Comparison of ENCODE assay signal across 2 cellular contexts in genomic region chr15:43795997-43796396, GRCh38.
A peak's percentile ranks its signal among the peaks of the same experiment; 100 is the strongest.
TF ChIP-seq lines count a peak whose summit lies in the region.

No MANE protein-coding gene starts in this region.

TF ChIP-seq in H1, 55 proteins besides CTCF, POLR2A, EP300 and RAD21 (continues in another document):
- peak; percentile 66; the same call in 1 of the 2 replicates for TF ChIP-seq SP1 (IDR thresholded peaks at IDR 0.05; ENCODE audit: low read depth, low read length)
- no peak for TF ChIP-seq KDM1A (IDR thresholded peaks at IDR 0.05; ENCODE audit: borderline replicate concordance, low read length)
- no peak for TF ChIP-seq RXRA (IDR thresholded peaks at IDR 0.05; ENCODE audit: insufficient read depth, low read depth, low read length)
- TF ChIP-seq RFX5 (IDR thresholded peaks at IDR 0.05; ENCODE audit: borderline replicate concordance, low read depth, low read length), result no peak
- TF ChIP-seq CHD2 (IDR thresholded peaks at IDR 0.05; ENCODE audit: low read length), result 0 out of 2 replicates have a peak, but pooled peaks have one; percentile 20
- TF ChIP-seq ASH2L (IDR thresholded peaks at IDR 0.05; ENCODE audit: low read length), result peak; percentile 47
- TF ChIP-seq CREB1 (IDR thresholded peaks at IDR 0.05), result no peak
- TF ChIP-seq GABPA (IDR thresholded peaks at IDR 0.05; ENCODE audit: borderline replicate concordance, insufficient read depth, low read length), result no peak
- TF ChIP-seq BRCA1 (IDR thresholded peaks at IDR 0.05; ENCODE audit: low read depth, low read length), result no peak
- no peak for TF ChIP-seq TAF7 (optimal IDR thresholded peaks at IDR 0.05; ENCODE audit: borderline replicate concordance, low read depth, low read length)
- TF ChIP-seq JUND (IDR thresholded peaks at IDR 0.05; ENCODE audit: low read length), result no peak
- TF ChIP-seq MAX (IDR thresholded peaks at IDR 0.05), result no peak
- TF ChIP-seq POU5F1 (IDR thresholded peaks at IDR 0.05; ENCODE audit: low read depth, low read length), result no peak
- TF ChIP-seq ATF3 (IDR thresholded peaks at IDR 0.05; ENCODE audit: insufficient read depth, low read depth, low read length), result no peak
- no peak for TF ChIP-seq RBBP5 (IDR thresholded peaks at IDR 0.05; ENCODE audit: borderline replicate concordance, low read depth, low read length)
- no peak for TF ChIP-seq EGR1 (IDR thresholded peaks at IDR 0.05; ENCODE audit: borderline replicate concordance, low read depth, low read length)
- TF ChIP-seq MAFK (IDR thresholded peaks at IDR 0.05; ENCODE audit: low read depth, low read length), result no peak
- TF ChIP-seq FOSL1 (IDR thresholded peaks at IDR 0.05; ENCODE audit: insufficient read depth, low read depth, low read length), result no peak
- TF ChIP-seq CBX5 (IDR thresholded peaks at IDR 0.05; ENCODE audit: low read depth, low read length), result no peak
- TF ChIP-seq CHD7 (IDR thresholded peaks at IDR 0.05; ENCODE audit: insufficient replicate concordance, low read length), result no peak

TF ChIP-seq in HEK293T, 16 proteins besides CTCF, POLR2A, EP300 and RAD21:
- TF ChIP-seq ELF4 (IDR thresholded peaks at IDR 0.05) (no peak), LEF1 (IDR thresholded peaks at IDR 0.05; ENCODE audit: borderline replicate concordance) (no peak), NFRKB (IDR thresholded peaks at IDR 0.05) (no peak), SUZ12 (IDR thresholded peaks at IDR 0.05) (no peak), PKNOX1 (IDR thresholded peaks at IDR 0.05) (no peak), BHLHE40 (IDR thresholded peaks at IDR 0.05; ENCODE audit: borderline replicate concordance) (no peak)
